Comparison of ENCODE assay signal across 1 cellular context in the genomic region with DNA sequence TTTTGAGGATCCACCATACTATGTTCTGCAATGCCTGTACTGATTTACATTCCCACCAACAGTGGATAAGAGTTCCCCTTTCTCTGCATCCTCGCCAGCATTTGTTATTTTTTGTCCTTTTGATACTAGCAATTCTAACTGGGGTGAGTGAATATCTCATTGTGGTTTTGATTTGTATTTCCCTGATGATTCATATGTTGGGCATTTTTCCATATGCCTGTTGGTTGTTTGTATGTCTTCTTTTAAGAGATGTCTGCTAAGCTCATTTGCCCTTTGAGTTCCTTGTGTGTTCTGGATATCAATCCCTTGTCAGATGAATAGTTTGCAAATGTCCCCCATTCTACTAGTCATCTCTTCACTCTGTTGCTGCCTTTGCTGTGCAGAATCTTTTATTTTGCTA.
TF ChIP-seq lines count a peak whose summit lies in the region.

No MANE protein-coding gene starts in this region.

TF ChIP-seq in GM23338, 12 proteins besides CTCF, POLR2A, EP300 and RAD21 (continued from another document):
- TF ChIP-seq, protein P1, sequence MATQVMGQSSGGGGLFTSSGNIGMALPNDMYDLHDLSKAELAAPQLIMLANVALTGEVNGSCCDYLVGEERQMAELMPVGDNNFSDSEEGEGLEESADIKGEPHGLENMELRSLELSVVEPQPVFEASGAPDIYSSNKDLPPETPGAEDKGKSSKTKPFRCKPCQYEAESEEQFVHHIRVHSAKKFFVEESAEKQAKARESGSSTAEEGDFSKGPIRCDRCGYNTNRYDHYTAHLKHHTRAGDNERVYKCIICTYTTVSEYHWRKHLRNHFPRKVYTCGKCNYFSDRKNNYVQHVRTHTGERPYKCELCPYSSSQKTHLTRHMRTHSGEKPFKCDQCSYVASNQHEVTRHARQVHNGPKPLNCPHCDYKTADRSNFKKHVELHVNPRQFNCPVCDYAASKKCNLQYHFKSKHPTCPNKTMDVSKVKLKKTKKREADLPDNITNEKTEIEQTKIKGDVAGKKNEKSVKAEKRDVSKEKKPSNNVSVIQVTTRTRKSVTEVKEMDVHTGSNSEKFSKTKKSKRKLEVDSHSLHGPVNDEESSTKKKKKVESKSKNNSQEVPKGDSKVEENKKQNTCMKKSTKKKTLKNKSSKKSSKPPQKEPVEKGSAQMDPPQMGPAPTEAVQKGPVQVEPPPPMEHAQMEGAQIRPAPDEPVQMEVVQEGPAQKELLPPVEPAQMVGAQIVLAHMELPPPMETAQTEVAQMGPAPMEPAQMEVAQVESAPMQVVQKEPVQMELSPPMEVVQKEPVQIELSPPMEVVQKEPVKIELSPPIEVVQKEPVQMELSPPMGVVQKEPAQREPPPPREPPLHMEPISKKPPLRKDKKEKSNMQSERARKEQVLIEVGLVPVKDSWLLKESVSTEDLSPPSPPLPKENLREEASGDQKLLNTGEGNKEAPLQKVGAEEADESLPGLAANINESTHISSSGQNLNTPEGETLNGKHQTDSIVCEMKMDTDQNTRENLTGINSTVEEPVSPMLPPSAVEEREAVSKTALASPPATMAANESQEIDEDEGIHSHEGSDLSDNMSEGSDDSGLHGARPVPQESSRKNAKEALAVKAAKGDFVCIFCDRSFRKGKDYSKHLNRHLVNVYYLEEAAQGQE (IDR thresholded peaks at IDR 0.05; ENCODE audit: unreplicated experiment) = no peak
- no peak for TF ChIP-seq ZNF114 (CRISPR knock-in tag; IDR thresholded peaks at IDR 0.05)
- TF ChIP-seq ZNF331 (CRISPR knock-in tag; IDR thresholded peaks at IDR 0.05; ENCODE audit: low read depth) = no peak
- no peak for TF ChIP-seq EZH2phosphoT487 (IDR thresholded peaks at IDR 0.05; ENCODE audit: unreplicated experiment)
TF ChIP-seq in GM23338: peak in this region for 0.
